In genomic region chr19:28633223-28634030, GRCh38 we compare ENCODE assay signal across 8 cellular contexts.
DNase-seq lines count a peak whose midpoint lies in the region; ATAC-seq and TF ChIP-seq lines count a peak whose summit lies in the region.

No MANE protein-coding gene starts in this region.

- H3K18ac ChIP-seq in mesendoderm (ENCODE audit: low read length): no peak overlapping the region

- H3F3A ChIP-seq in MM.1S (ENCODE audit: insufficient read depth, low read length): peaks cover 46% of the 10 kb centered on the region

- ATAC-seq in central memory CD8-positive, alpha-beta T cell (replicated peaks; ENCODE audit: extremely low read depth, poor library complexity, severe bottlenecking): peak; percentile 57
- ATAC-seq in HG03196 (IDR thresholded peaks at IDR 0.05; ENCODE audit: unreplicated experiment): no peak
- ATAC-seq in GM19455 (IDR thresholded peaks at IDR 0.05; ENCODE audit: unreplicated experiment): no peak

- peak overlapping the region; percentile 49 for H3K27ac Mint-ChIP-seq in central memory CD8-positive, alpha-beta T cell (ENCODE audit: low read depth)

- no peaks in the 10 kb centered on the region for H3K36me3 Mint-ChIP-seq in central memory CD8-positive, alpha-beta T cell (ENCODE audit: insufficient read depth)

- peak overlapping the region; percentile 66 for H3K4me3 ChIP-seq in MM.1S (ENCODE audit: low read length)
- no peak overlapping the region for H3K4me3 ChIP-seq in mesendoderm (ENCODE audit: low read length)
- H3K4me3 ChIP-seq in stomach: no peak overlapping the region

- peaks cover 36% of the 10 kb centered on the region for H3K4me1 Mint-ChIP-seq in central memory CD8-positive, alpha-beta T cell

- no CpG with 5 or more reads among the region's 11 CpGs for WGBS in mesendoderm (ENCODE audit: extremely low coverage, insufficient coverage, low lambda C conversion rate)
- 46 to 57% (median 51%) methylated on average over 11 of the region's 11 CpGs for WGBS in stomach, 5 donors

- no peak for TF ChIP-seq EP300 in stomach (IDR thresholded peaks at IDR 0.05)

- no peak overlapping the region for H4K5ac ChIP-seq in mesendoderm (ENCODE audit: low read length)

- DNase-seq in G401 (ENCODE audit: low spot score) (peak; percentile 14), MM.1S (peak; percentile 96), SW480 (ENCODE audit: low spot score) (peak; percentile 87), mesendoderm (peak; percentile 84), stomach (no peak)
- peak in 1 of 2 donors; percentile 45 for DNase-seq in central memory CD8-positive, alpha-beta T cell (ENCODE audit: low spot score in 2 of 2)

- H3K4me3 Mint-ChIP-seq in central memory CD8-positive, alpha-beta T cell: peak overlapping the region; percentile 44

- H2AK5ac ChIP-seq in mesendoderm (ENCODE audit: low read length): no peak overlapping the region

- intact Hi-C loops in stomach (cut with DNase I; ENCODE audit: low total_unique reads): no loop called here

- peaks cover 30% of the 10 kb centered on the region for H3K79me2 ChIP-seq in MM.1S (ENCODE audit: low read length)
- no peaks in the 10 kb centered on the region for H3K79me2 ChIP-seq in mesendoderm (ENCODE audit: control insufficient read depth, insufficient read depth, low read length)

- no peak overlapping the region for H3K56ac ChIP-seq in mesendoderm (ENCODE audit: low read length)

- H3K36me3 ChIP-seq in MM.1S (replicated peaks; ENCODE audit: insufficient read depth, low read length): 0 out of 2 replicates have a peak, but pooled peaks cover 5% of the 10 kb centered on the region
- H3K36me3 ChIP-seq in mesendoderm (ENCODE audit: control insufficient read depth, insufficient read depth, low read length): no peaks in the 10 kb centered on the region
- no peaks in the 10 kb centered on the region for H3K36me3 ChIP-seq in stomach

- H3K4me2 ChIP-seq in MM.1S (ENCODE audit: low read depth, low read length) (peak overlapping the region; percentile 93), mesendoderm (ENCODE audit: low read length) (no peak overlapping the region)

- H3K27me3 Mint-ChIP-seq in central memory CD8-positive, alpha-beta T cell: no peaks in the 10 kb centered on the region

- H3K27me3 ChIP-seq in MM.1S (replicated peaks; ENCODE audit: insufficient read depth, low read length) (no peaks in the 10 kb centered on the region), mesendoderm (ENCODE audit: insufficient read depth, low read length, poor library complexity) (no peaks in the 10 kb centered on the region), stomach (no peaks in the 10 kb centered on the region)

- no peaks in the 10 kb centered on the region for H3K9me3 ChIP-seq in MM.1S (replicated peaks; ENCODE audit: insufficient read depth, low read length)
- H3K9me3 ChIP-seq in stomach: peaks cover 0 to 27% (median 4%) of the 10 kb centered on the region in 4 donors

- no peak overlapping the region for H2BK15ac ChIP-seq in mesendoderm (replicated peaks; ENCODE audit: low read depth)

- H3K9me2 ChIP-seq in MM.1S (replicated peaks; ENCODE audit: insufficient read depth, low read length): no peaks in the 10 kb centered on the region

- TF ChIP-seq POLR2A in stomach (IDR thresholded peaks at IDR 0.05): no peak

- TF ChIP-seq CTCF in MM.1S (IDR thresholded peaks at IDR 0.05; ENCODE audit: low read length) (peak; percentile 99), stomach (IDR thresholded peaks at IDR 0.05) (peak in 4 of 7 experiments; percentile 29 to 63 (median 42))

- H4K20me1 ChIP-seq in MM.1S (ENCODE audit: insufficient read depth, low read length): no peaks in the 10 kb centered on the region

- no peak overlapping the region for H2BK120ac ChIP-seq in mesendoderm (ENCODE audit: low read depth, low read length)

- no peak overlapping the region for H4K8ac ChIP-seq in mesendoderm (ENCODE audit: low read depth, low read length)

- in situ Hi-C loops in G401 (cut with HindIII; ENCODE audit: low sequenced_read_pairs): no loop called here

- H3K4ac ChIP-seq in mesendoderm (ENCODE audit: low read depth, low read length): no peak overlapping the region

- no peak overlapping the region for H2BK5ac ChIP-seq in mesendoderm (ENCODE audit: low read length)

- H3K27ac ChIP-seq in MM.1S (ENCODE audit: low read length) (peak overlapping the region; percentile 99), mesendoderm (ENCODE audit: low read depth, low read length) (no peak overlapping the region), stomach (no peak overlapping the region)

- H3K79me1 ChIP-seq in mesendoderm (ENCODE audit: low read length): no peaks in the 10 kb centered on the region

- no peak overlapping the region for H3K23ac ChIP-seq in mesendoderm (ENCODE audit: low read length)

- H3K4me1 ChIP-seq in MM.1S (ENCODE audit: low read length): peaks cover 44% of the 10 kb centered on the region
- H3K4me1 ChIP-seq in mesendoderm (ENCODE audit: control insufficient read depth, low read depth, low read length): no peaks in the 10 kb centered on the region
- no peaks in the 10 kb centered on the region for H3K4me1 ChIP-seq in stomach

- no peak overlapping the region for H2AFZ ChIP-seq in MM.1S (ENCODE audit: low read length)

- H3K9me3 Mint-ChIP-seq in central memory CD8-positive, alpha-beta T cell: no peaks in the 10 kb centered on the region

- H3K9ac ChIP-seq in MM.1S (ENCODE audit: low read length): peak overlapping the region; percentile 90
- H3K9ac ChIP-seq in mesendoderm (ENCODE audit: low read length): no peak overlapping the region
